ENCODE assay signal across 9 cellular contexts in the genomic region with DNA sequence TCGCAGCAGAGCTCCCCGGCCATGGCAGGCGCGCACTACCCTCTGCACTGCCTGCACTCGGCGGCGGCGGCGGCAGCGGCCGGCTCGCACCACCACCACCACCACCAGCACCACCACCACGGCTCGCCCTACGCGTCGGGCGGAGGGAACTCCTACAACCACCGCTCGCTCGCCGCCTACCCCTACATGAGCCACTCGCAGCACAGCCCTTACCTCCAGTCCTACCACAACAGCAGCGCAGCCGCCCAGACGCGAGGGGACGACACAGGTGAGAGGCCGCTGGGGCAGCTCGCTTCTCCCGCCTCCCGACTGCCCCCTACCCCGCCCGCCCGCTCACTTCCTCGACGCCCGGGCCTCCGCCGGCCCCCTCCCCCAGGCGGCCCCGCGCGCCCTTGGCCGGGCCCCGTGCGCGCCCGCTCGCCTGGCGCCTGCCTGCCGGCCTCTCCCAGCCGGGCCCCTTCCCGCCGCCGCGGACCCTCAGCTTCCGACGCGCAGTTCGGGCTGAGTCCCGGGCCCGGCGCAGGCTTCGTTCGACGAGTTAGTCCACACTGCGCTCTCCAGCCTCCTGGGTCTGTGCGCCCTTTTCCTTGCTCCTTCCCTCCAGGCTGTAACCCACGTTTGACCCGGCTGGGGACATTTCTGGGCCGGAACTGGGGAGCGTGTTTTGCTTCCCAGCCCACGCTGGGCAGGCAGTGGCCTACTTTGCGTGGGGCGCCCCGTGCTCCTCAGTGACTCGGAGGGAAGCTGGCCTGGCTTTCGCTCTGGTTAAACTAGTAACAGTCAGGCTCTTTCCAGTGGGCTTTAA. TPM values are rescaled to one million over a fixed set of nuclear protein-coding genes. Genes with fewer than 3 reads are reported as not detected.
DNase-seq lines count a peak whose midpoint lies in the region; ATAC-seq, FAIRE-seq and TF ChIP-seq lines count a peak whose summit lies in the region.
"Had no signal": no experiment of that assay in that cellular context is flagged by ENCODE, and none has a peak within 500 bp of the region (broad histone marks: within the 10 kb centered on the region; RNA-seq: fewer than 3 reads in every experiment).

No MANE protein-coding gene starts in this region.

- H3K27me3 Mint-ChIP-seq in astrocyte (ENCODE audit: low read depth, unreplicated experiment): peaks cover 85% of the 10 kb centered on the region

- ATAC-seq in HG02571 (IDR thresholded peaks at IDR 0.05; ENCODE audit: unreplicated experiment) (peak; percentile 50), HG03457 (IDR thresholded peaks at IDR 0.05; ENCODE audit: unreplicated experiment) (no peak)

- H3K9me3 Mint-ChIP-seq in astrocyte (ENCODE audit: unreplicated experiment): peaks cover 19% of the 10 kb centered on the region

- H3K4me1 Mint-ChIP-seq in astrocyte (ENCODE audit: low read depth, unreplicated experiment): no peaks in the 10 kb centered on the region

- peak overlapping the region; percentile 66 for H3K27ac Mint-ChIP-seq in astrocyte (ENCODE audit: unreplicated experiment)

- peak overlapping the region; percentile 67 for H3K4me2 ChIP-seq in astrocyte (ENCODE audit: low read length)

- H3K4me3 ChIP-seq in astrocyte (ENCODE audit: insufficient read depth, low read depth, low read length) (no peak overlapping the region), iPS-18c (ENCODE audit: insufficient read depth, low read depth, low read length) (peak overlapping the region; percentile 54)

- no peaks in the 10 kb centered on the region for H3K79me2 ChIP-seq in astrocyte (ENCODE audit: insufficient read depth, low read length)

- H3K27ac ChIP-seq in astrocyte (ENCODE audit: low read depth, low read length): no peak overlapping the region

- peak; percentile 5 for DNase-seq in G401 (ENCODE audit: low spot score)
- peak; percentile 76 for DNase-seq in NCI-H2227 (lab: John Stamatoyannopoulos, UW; ENCODE audit: unreplicated experiment)
- DNase-seq in astrocyte (ENCODE audit: low read depth): peak; percentile 1
- peak; percentile 17 to 22 for DNase-seq in stimulated activated CD8-positive, alpha-beta memory T cell treated with anti-CD3 and anti-CD28 coated beads, Interleukin-15, amount 100 ng/mL, for 48 hours (ENCODE audit: low read depth in 2 of 2)
- no peak for DNase-seq in NCI-H524 treated with DMSO at 0.1 percent for 48 hours (lab: John Stamatoyannopoulos, UW)

- H3K27me3 ChIP-seq in astrocyte (ENCODE audit: insufficient read depth, low read length): peaks cover 87% of the 10 kb centered on the region

- in situ Hi-C loops in G401 (cut with HindIII; ENCODE audit: low sequenced_read_pairs): no loop called here

- H3K4me1 ChIP-seq in astrocyte (ENCODE audit: insufficient read depth, low read length): no peaks in the 10 kb centered on the region

- H3K36me3 Mint-ChIP-seq in astrocyte (ENCODE audit: low read depth, unreplicated experiment): peaks cover 2% of the 10 kb centered on the region

- H4K20me1 ChIP-seq in astrocyte (ENCODE audit: insufficient read depth, low read length): no peaks in the 10 kb centered on the region

- no peak for TF ChIP-seq CTCF in astrocyte (IDR thresholded peaks at IDR 0.05; ENCODE audit: insufficient read depth, low read depth, low read length)

- H3K9me3 ChIP-seq in astrocyte (ENCODE audit: insufficient read depth, low read depth, low read length) (peaks cover 13% of the 10 kb centered on the region), iPS-18c (ENCODE audit: control insufficient read depth, insufficient read depth, low read length) (no peaks in the 10 kb centered on the region)

- H2AFZ ChIP-seq in astrocyte (ENCODE audit: low read depth, low read length): peak overlapping the region; percentile 75

- no peak for FAIRE-seq in astrocyte (lab: Jason Lieb, UNC)

- no peak overlapping the region for H3K9ac ChIP-seq in astrocyte (ENCODE audit: low read length)

- H3K36me3 ChIP-seq in astrocyte (ENCODE audit: insufficient read depth, low read length): no peaks in the 10 kb centered on the region

- H3K4me3 Mint-ChIP-seq in astrocyte (ENCODE audit: unreplicated experiment): peak overlapping the region; percentile 68

RNA-seq across cellular contexts. Expression of a gene that starts 1.0 kb away (rescaled TPM):
- total RNA-seq in G401 (2014; rRNA removed; shearing (Covaris generic)): not detected in 2 replicates
- 0.25 TPM in 1 of 2 replicates, not detected in the other for total RNA-seq in astrocyte
- total RNA-seq: renal cortical epithelial cell had no signal

RNA-seq across cellular contexts. Expression of a gene that starts 18.3 kb away (rescaled TPM):
- 0.18 TPM in 1 of 2 replicates, not detected in the other for total RNA-seq in G401 (2014; rRNA removed; shearing (Covaris generic))
- 1.3 and 1.9 TPM in 2 replicates for total RNA-seq in astrocyte
- total RNA-seq: renal cortical epithelial cell had no signal
